Comparison of ENCODE assay signal across 8 cellular contexts in the genomic region with DNA sequence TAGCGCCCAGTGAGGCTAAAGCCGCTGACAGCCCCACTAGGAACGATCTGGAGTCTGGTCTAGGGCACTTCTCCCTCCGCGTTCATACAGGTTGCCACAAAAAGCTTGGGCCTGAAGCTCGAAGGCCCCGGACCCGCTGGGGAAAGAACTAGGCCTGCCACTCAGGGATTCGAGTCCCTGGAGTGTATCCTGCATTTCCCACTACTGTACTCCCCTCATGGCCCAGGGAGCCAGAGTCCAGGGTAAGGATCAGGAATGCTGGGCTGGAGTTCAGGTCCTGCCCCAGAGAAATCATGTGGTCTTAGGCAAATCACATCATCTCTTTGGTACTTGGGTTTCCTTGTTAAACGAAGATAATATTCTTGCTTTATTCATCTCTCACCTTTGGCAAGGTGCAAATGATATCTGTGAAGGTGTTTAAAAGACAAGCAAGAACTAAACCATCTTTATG. TPM values are rescaled to one million over a fixed set of nuclear protein-coding genes. Genes with fewer than 3 reads are reported as not detected.
A peak's percentile ranks its signal among the peaks of the same experiment; 100 is the strongest.
DNase-seq lines count a peak whose midpoint lies in the region; ATAC-seq, FAIRE-seq and TF ChIP-seq lines count a peak whose summit lies in the region.

No MANE protein-coding gene starts in this region.

- peak overlapping the region; percentile 57 to 84 (median 58); a peak in 4 of 7 replicates for H3K27ac Mint-ChIP-seq in H9

- H3K4me3 Mint-ChIP-seq in H9 = peak overlapping the region; percentile 84 to 96

- FAIRE-seq in GM12878 (lab: Jason Lieb, UNC) = no peak

- H3T11ph ChIP-seq in H9 (ENCODE audit: low read length) = no peak overlapping the region

- in situ Hi-C loops in GM12878 (cut with MboI) = no loop called here

- no peak overlapping the region for H4K8ac ChIP-seq in H9 (replicated peaks; ENCODE audit: insufficient read length, low read depth, low read length)

- H3K27me3 ChIP-seq in AG04450 (ENCODE audit: control insufficient read depth, insufficient read depth, low read length) (no peaks in the 10 kb centered on the region), H9 (ENCODE audit: insufficient read depth, low read length) (no peaks in the 10 kb centered on the region), GM12878 (replicated peaks in 1 of 2; ENCODE audit: control insufficient read depth in 2 of 2, insufficient read depth in 2 of 2, low read length in 1 of 2) (no peaks in the 10 kb centered on the region), lung (ENCODE audit: control insufficient read depth, insufficient read depth) (no peaks in the 10 kb centered on the region), uterus (no peaks in the 10 kb centered on the region)

- no peak overlapping the region for H3K14ac ChIP-seq in H9 (ENCODE audit: insufficient read depth, low read length)

- H3K79me2 ChIP-seq in H9 (ENCODE audit: insufficient read depth, low read length) = peaks cover 16% of the 10 kb centered on the region; the same call in 1 of the 2 replicates
- peaks cover 50% of the 10 kb centered on the region for H3K79me2 ChIP-seq in GM12878 (ENCODE audit: control insufficient read depth, insufficient read depth, low read length)

- SMC1A ChIA-PET in GM12878 (lab: Charles Lee; ENCODE audit: uncharacterized antibody, unreplicated experiment) = interaction anchor here (1.1 to 7.2 kb wide), 22 partner anchors 10 to 370 kb away, joined by 3 to 170 read pairs (median 20); no protein-coding TSS in a partner anchor

- intact Hi-C loops in GM12878 (cut with micrococcal nuclease; ENCODE audit: unreplicated experiment) (loop anchor here (2.0 to 10.0 kb wide), 9 partner anchors 53 to 416 kb away; no protein-coding TSS in a partner anchor), uterus (cut with DNase I; ENCODE audit: low total_unique reads) (loop anchor here (5.0 to 10.0 kb wide), 3 partner anchors 257 to 401 kb away; no protein-coding TSS in a partner anchor)

- H3K4me2 ChIP-seq in H9 (ENCODE audit: insufficient read depth, insufficient read length, low read length) = peak overlapping the region; percentile 53
- H3K4me2 ChIP-seq in GM12878 (ENCODE audit: control insufficient read depth, insufficient read depth) = peak overlapping the region; percentile 98

- H3K27ac ChIP-seq in AG04450 (ENCODE audit: low read depth, low read length) (peak overlapping the region; percentile 90), H9 (ENCODE audit: insufficient read length, low read depth, low read length) (no peak overlapping the region), GM12878 (ENCODE audit: control insufficient read depth, insufficient read depth) (peak overlapping the region; percentile 89), lung (ENCODE audit: low read depth in 1 of 2, low read length in 1 of 2) (peak overlapping the region; percentile 97 to 100), uterus (peak overlapping the region; percentile 98 to 99)

- H3K79me1 ChIP-seq in H9 (ENCODE audit: insufficient read depth, low read depth, low read length, poor library complexity, severe bottlenecking) = no peaks in the 10 kb centered on the region

- H3K9me3 Mint-ChIP-seq in H9 = peaks cover 0 to 3% of the 10 kb centered on the region in 2 experiments; a peak in 1 of 5 replicates

- H2BK15ac ChIP-seq in H9 (ENCODE audit: low read depth, low read length) = no peak overlapping the region

- H3K36me3 Mint-ChIP-seq in H9 (ENCODE audit: insufficient read depth in 1 of 3, low read depth in 3 of 3) = peaks cover 10 to 27% (median 21%) of the 10 kb centered on the region in 3 experiments

- H2AK5ac ChIP-seq in H9 (ENCODE audit: insufficient read length, low read length) = no peak overlapping the region

- TF ChIP-seq POLR2A in GM12878 (IDR thresholded peaks at IDR 0.05; ENCODE audit: low read depth, low read length) (no peak), uterus (IDR thresholded peaks at IDR 0.05) (peak in 1 of 2 donors; percentile 33)

- DNase-seq in AG04450 (ENCODE audit: low read depth, low spot score) = no peak
- DNase-seq in H9 = no peak
- no peak for DNase-seq in GM12878 (ENCODE audit: low read depth, low spot score)
- no peak for DNase-seq in lung (ENCODE audit: low spot score)
- DNase-seq in uterus = no peak
- no peak for DNase-seq in NCI-H2081 treated with DMSO at 0.1 percent for 48 hours (lab: John Stamatoyannopoulos, UW)

- H2AFZ ChIP-seq in H9 (ENCODE audit: low read length) (no peak overlapping the region), GM12878 (ENCODE audit: control insufficient read depth, low read depth, low read length) (peak overlapping the region; percentile 41; the same call in 1 of the 2 replicates)

- no peak overlapping the region for H4K5ac ChIP-seq in H9 (ENCODE audit: insufficient read length, low read depth, low read length)

- no peaks in the 10 kb centered on the region for H4K20me1 ChIP-seq in H9 (ENCODE audit: control insufficient read depth, insufficient read depth, insufficient read length)
- no peaks in the 10 kb centered on the region for H4K20me1 ChIP-seq in GM12878 (ENCODE audit: control insufficient read depth, insufficient read depth)

- H3K4me3 ChIP-seq in AG04450 (ENCODE audit: low read depth, low read length) (peak overlapping the region; percentile 76), GM12878 (peak overlapping the region; percentile 84), lung (peak overlapping the region; percentile 66), uterus (peak overlapping the region; percentile 89 to 94)

- WGBS in H9 (ENCODE audit: extremely low coverage, insufficient read length, low lambda C conversion rate) = no CpG with 5 or more reads among the region's 10 CpGs
- 6% methylated on average over 10 of the region's 10 CpGs for WGBS in GM12878 (ENCODE audit: insufficient coverage, insufficient replicate concordance, low lambda C conversion rate, missing lambda C conversion rate)
- 2 to 4% methylated on average over 10 of the region's 10 CpGs for WGBS in lung, 2 donors

- H4K91ac ChIP-seq in H9 (ENCODE audit: insufficient read length, low read depth, low read length) = no peak overlapping the region

- peaks cover 0 to 3% of the 10 kb centered on the region in 2 experiments; a peak in 3 of 4 replicates for H3K36me3 ChIP-seq in GM12878 (ENCODE audit: control insufficient read depth in 2 of 2, insufficient read depth in 2 of 2, low read length in 1 of 2)
- H3K36me3 ChIP-seq in lung (ENCODE audit: control insufficient read depth in 2 of 2, insufficient read depth in 2 of 2, low read length in 2 of 2) = peaks cover 4 to 28% of the 10 kb centered on the region in 2 donors
- H3K36me3 ChIP-seq in uterus = no peaks in the 10 kb centered on the region

- peak; percentile 29 for TF ChIP-seq RAD21 in GM12878 (IDR thresholded peaks at IDR 0.05; ENCODE audit: insufficient read depth, low read depth, low read length)

- no peak overlapping the region for H2BK20ac ChIP-seq in H9 (ENCODE audit: low read depth, low read length, poor library complexity, severe bottlenecking)

- no peak overlapping the region for H3K23ac ChIP-seq in H9 (ENCODE audit: insufficient read length, low read depth, low read length)

- peaks cover 1% of the 10 kb centered on the region; the same call in 1 of the 2 replicates for H3K27me3 Mint-ChIP-seq in H9 (ENCODE audit: low read depth)

- BruUV-seq in GM12878 (replicated peaks; lab: Mats Ljungman, UMichigan) = no TSS peak

- H3K23me2 ChIP-seq in H9 (ENCODE audit: insufficient read length, low read depth, low read length, poor library complexity, severe bottlenecking) = peaks cover 3% of the 10 kb centered on the region

- CTCF ChIA-PET in AG04450 (lab: Charles Lee) (interaction anchor here (0.6 to 4.1 kb wide), 17 partner anchors 10 to 398 kb away, joined by 3 to 104 read pairs (median 9); no protein-coding TSS in a partner anchor), GM12878 (lab: Yijun Ruan, JAX) (interaction anchor here (0.8 to 5.2 kb wide), 30 partner anchors 7 to 368 kb away, joined by 3 to 132 read pairs (median 9); no protein-coding TSS in a partner anchor)

- no peak overlapping the region for H2BK120ac ChIP-seq in H9 (ENCODE audit: low read depth, low read length, poor library complexity, severe bottlenecking)

- H2BK5ac ChIP-seq in H9 (ENCODE audit: insufficient read length, low read length) = no peak overlapping the region

- H3K9me3 ChIP-seq in AG04450 (ENCODE audit: control insufficient read depth, insufficient read depth, low read length) = no peaks in the 10 kb centered on the region; the same call in 1 of the 2 replicates
- no peaks in the 10 kb centered on the region for H3K9me3 ChIP-seq in H9 (ENCODE audit: control insufficient read depth, low read depth, low read length)
- H3K9me3 ChIP-seq in GM12878 (replicated peaks; ENCODE audit: control insufficient read depth, insufficient read depth, low read length) = no peaks in the 10 kb centered on the region
- H3K9me3 ChIP-seq in lung (ENCODE audit: control insufficient read depth in 2 of 2, insufficient read depth in 1 of 2, low read length in 1 of 2) = no peaks in the 10 kb centered on the region
- no peaks in the 10 kb centered on the region for H3K9me3 ChIP-seq in uterus

- peak; percentile 37 for TF ChIP-seq CTCF in AG04450 (IDR thresholded peaks at IDR 0.05; ENCODE audit: low read depth, low read length)
- no peak for TF ChIP-seq CTCF in H9 (conservative IDR thresholded peaks at IDR 0.05)
- TF ChIP-seq CTCF in GM12878 (IDR thresholded peaks at IDR 0.05 in 2 of 3, conservative IDR thresholded peaks at IDR 0.05 in 1 of 3; ENCODE audit: control insufficient read depth in 2 of 3, extremely low read depth in 1 of 3, insufficient read depth in 1 of 3, low read depth in 3 of 3, low read length in 3 of 3) = peak in 1 of 3 experiments; percentile 24; a peak in 2 of 6 replicates
- TF ChIP-seq CTCF in lung (IDR thresholded peaks at IDR 0.05; ENCODE audit: control extremely low read depth, extremely low read depth) = no peak
- TF ChIP-seq CTCF in uterus (IDR thresholded peaks at IDR 0.05) = peak in 2 of 4 experiments; percentile 36 to 58

- H3K4me1 Mint-ChIP-seq in H9 = peaks cover 32 to 38% of the 10 kb centered on the region in 2 experiments

- H3K4me1 ChIP-seq in H9 (ENCODE audit: insufficient read depth, low read length) (peaks cover 2% of the 10 kb centered on the region; the same call in 1 of the 2 replicates), GM12878 (ENCODE audit: control insufficient read depth, insufficient read depth, low read length) (peaks cover 19% of the 10 kb centered on the region), lung (ENCODE audit: control insufficient read depth in 2 of 2, insufficient read depth in 2 of 2, low read length in 2 of 2) (peaks cover 1 to 5% of the 10 kb centered on the region in 2 donors), uterus (peaks cover 0 to 7% of the 10 kb centered on the region in 2 donors)

- peak; percentile 8; the same call in 2 of the 3 replicates for ATAC-seq in GM12878
- no peak for ATAC-seq in lung (ENCODE audit: insufficient read depth, low FRiP score)
- ATAC-seq in GM19467 (IDR thresholded peaks at IDR 0.05; ENCODE audit: unreplicated experiment) = no peak
- ATAC-seq in GM19023 (IDR thresholded peaks at IDR 0.05; ENCODE audit: unreplicated experiment) = no peak

- no peak overlapping the region for H3K56ac ChIP-seq in H9 (ENCODE audit: insufficient read length, low read depth, low read length)

- POLR2A ChIA-PET in AG04450 (lab: Yijun Ruan, JAX) = interaction anchor here (0.6 to 2.2 kb wide), 12 partner anchors 23 to 418 kb away, joined by 3 to 15 read pairs (median 6); no protein-coding TSS in a partner anchor
- POLR2A ChIA-PET in GM12878 (lab: Charles Lee) = interaction anchor here (0.5 to 2.5 kb wide), 13 partner anchors 8 to 352 kb away, joined by 3 to 17 read pairs (median 5); no protein-coding TSS in a partner anchor

- H2BK12ac ChIP-seq in H9 (ENCODE audit: insufficient read length, low read depth, low read length) = no peak overlapping the region

- no peak for TF ChIP-seq EP300 in GM12878 (IDR thresholded peaks at IDR 0.05; ENCODE audit: borderline replicate concordance in 1 of 2, control insufficient read depth in 1 of 2, low read depth in 2 of 2, low read length in 2 of 2)

- RAD21 ChIA-PET in GM12878 (lab: Charles Lee; ENCODE audit: unreplicated experiment) = interaction anchor here (0.6 to 6.8 kb wide), 33 partner anchors 7 to 397 kb away, joined by 3 to 151 read pairs (median 12); no protein-coding TSS in a partner anchor

- no peak overlapping the region for H3K4ac ChIP-seq in H9 (ENCODE audit: low read depth, low read length)

- no peak overlapping the region for H3K18ac ChIP-seq in H9 (ENCODE audit: insufficient read length, low read depth, low read length)

- peak overlapping the region; percentile 39 for H3K9ac ChIP-seq in H9 (ENCODE audit: extremely low read depth, insufficient read length, low read length)
- peak overlapping the region; percentile 92 for H3K9ac ChIP-seq in GM12878 (ENCODE audit: control insufficient read depth, insufficient read depth, low read length)

RNA-seq across cellular contexts. Expression of gene ZFP36L2, which starts 1.4 kb away (rescaled TPM):
- 16.0 and 18.2 TPM in 2 replicates for polyA plus RNA-seq in AG04450 (2011; rRNA removed)
- 8.8 and 12.5 TPM in 2 replicates for polyA minus RNA-seq in AG04450 (2011; rRNA and poly(A)+ RNA removed)
- total RNA-seq in H9 (2021) = 105 and 110 TPM in 2 replicates
- total RNA-seq in GM12878 (2013; cell fraction: nucleolus; rRNA removed) = 8.2 and 9.1 TPM in 2 replicates
- 3.9 and 4.9 TPM in 2 replicates for total RNA-seq in GM12878 (2014; rRNA removed)
- 4.0 and 4.3 TPM in 2 replicates for total RNA-seq in GM12878 (2014; rRNA removed; fragmentation: Illumina TruSeq; extraction: Trizol)
- total RNA-seq in GM12878 (2021) = 58.0 and 64.9 TPM in 2 replicates
- 14.3 TPM for polyA plus RNA-seq in GM12878 (2011; ENCODE audit: low read depth)
- polyA plus RNA-seq in GM12878 (2011; rRNA removed) = 12.8 and 16.0 TPM in 2 replicates
- polyA plus RNA-seq in GM12878 (2011; cell fraction: cytosol; rRNA removed) = 7.2 TPM in 2 replicates
- 16.1 and 27.5 TPM in 2 replicates for polyA plus RNA-seq in GM12878 (2011; cell fraction: nucleus; rRNA removed)
- polyA plus RNA-seq in GM12878 (2012) = 30.3 and 31.6 TPM in 2 replicates
- polyA plus RNA-seq in GM12878 (2014; fragmentation: Illumina TruSeq; extraction: Trizol) = 17.4 and 22.0 TPM in 2 replicates
- polyA plus RNA-seq in GM12878 (2014; fragmentation: Nextera tagmentation; extraction: Ambion mirVana) = 10 to 100 TPM; 25.5 to 43.3 TPM
- 21.7 and 28.8 TPM in 2 replicates for polyA plus RNA-seq in GM12878 (2014; rRNA removed)
- polyA plus RNA-seq in GM12878 (2016; fragmentation: Nextera tagmentation; extraction: Ambion mirVana) = 10 to 100 TPM in 1 of 2 experiments, 1 to 10 TPM in 1; 8.8 to 54.6 TPM
- 4.1 and 5.2 TPM in 2 replicates for polyA minus RNA-seq in GM12878 (2011; rRNA and poly(A)+ RNA removed)
- 21.9 and 27.0 TPM in 2 replicates for polyA minus RNA-seq in GM12878 (2011; cell fraction: cytosol; rRNA and poly(A)+ RNA removed)
- polyA minus RNA-seq in GM12878 (2011; cell fraction: nucleus; rRNA and poly(A)+ RNA removed) = 9.4 and 21.8 TPM in 2 replicates
- 100 to 1,000 TPM in 1 of 2 donors, 10 to 100 TPM in 1; 63.1 to 110 TPM for total RNA-seq in lung
- 10 to 100 TPM; 38.3 to 70.1 TPM for polyA plus RNA-seq in lung
- total RNA-seq in uterus = 100 to 1,000 TPM in 1 of 4 donors, 10 to 100 TPM in 3; 18.2 to 209 (median 67.2) TPM
